ENCODE assay signal across 27 cellular contexts in the genomic region with DNA sequence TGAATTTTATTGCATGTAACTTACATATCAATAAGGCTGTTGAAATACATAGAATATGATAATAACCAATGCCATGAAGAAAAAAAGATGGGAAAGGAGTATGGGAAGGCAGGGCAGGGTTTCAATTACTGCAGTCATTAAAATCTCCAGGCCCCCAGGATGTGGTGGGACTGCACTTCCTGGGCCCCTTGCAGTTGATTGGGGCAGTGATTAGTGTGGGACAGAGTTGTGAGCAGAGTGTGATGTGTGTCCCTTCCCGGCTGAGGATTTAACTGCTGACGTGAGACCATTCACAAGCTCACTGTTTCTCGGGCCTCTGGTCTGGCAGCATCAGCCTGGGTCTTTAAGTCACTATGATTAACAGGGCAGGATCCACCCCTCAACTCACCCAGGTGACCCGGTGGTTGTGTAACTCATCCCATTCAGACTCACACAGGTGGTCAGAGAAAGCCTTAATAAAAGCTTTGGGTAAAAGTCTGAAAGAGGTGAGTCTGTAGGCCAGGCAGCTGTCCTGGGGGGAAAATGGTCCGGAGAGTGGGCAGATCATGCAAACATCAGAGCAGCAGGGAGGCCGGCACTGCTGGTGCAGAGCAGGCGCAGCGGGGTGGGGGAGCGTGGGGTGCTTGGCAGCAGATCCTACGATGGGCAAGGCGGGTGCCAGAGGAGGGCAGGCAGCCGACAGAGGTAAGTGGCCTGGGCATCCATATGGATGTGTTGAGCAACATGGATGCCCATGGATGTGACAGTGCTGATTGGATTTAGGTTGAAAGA.
"Had no signal": no experiment of that assay in that cellular context is flagged by ENCODE, and none has a peak within 500 bp of the region (broad histone marks: within the 10 kb centered on the region; RNA-seq: fewer than 3 reads in every experiment).

No MANE protein-coding gene starts in this region.

- H3K27me3 ChIP-seq: adrenal gland, ascending aorta, dorsolateral prefrontal cortex, gastrocnemius medialis, thyroid gland had no signal

- H3K27ac Mint-ChIP-seq: activated naive CD8-positive, alpha-beta T cell; activated T-cell treated with anti-CD3 and anti-CD28 coated beads, Interleukin-2, amount 50 U/mL, for 24 hours; activated T-helper 2 cell treated with anti-CD3 and anti-CD28 coated beads, Interferon-gamma antibody, Interleukin-2, Interleukin-4, amounts not matched to agents 10 μg/mL and 5 μg/mL and 100 μg/mL, durations not matched to agents 14 hours and 24 hours and 36 hours; memory B cell; nephron progenitor cell; stimulated activated memory B cell treated with anti-CD40 and anti-IgM and Interleukin-4, amounts not matched to agents 10 μg/mL and 1 μg/mL and 100 μg/mL, for 72 hours; T-cell; T-helper 2 cell treated with Interferon-gamma antibody and Interleukin-4, amounts not matched to agents 5 μg/mL and 100 μg/mL, for 36 hours had no signal

- H3K4me3 ChIP-seq: adrenal gland, ascending aorta, dorsolateral prefrontal cortex, esophagus squamous epithelium, gastrocnemius medialis, thyroid gland had no signal

- H3K4me1 ChIP-seq: adrenal gland, ascending aorta, esophagus squamous epithelium, gastrocnemius medialis, thyroid gland had no signal

- H3K9me3 Mint-ChIP-seq: activated T-cell treated with anti-CD3 and anti-CD28 coated beads, Interleukin-2, amount 50 U/mL, for 24 hours; activated T-helper 2 cell treated with anti-CD3 and anti-CD28 coated beads, Interferon-gamma antibody, Interleukin-2, Interleukin-4, amounts not matched to agents 10 μg/mL and 5 μg/mL and 100 μg/mL, durations not matched to agents 14 hours and 24 hours and 36 hours; memory B cell; nephron progenitor cell; stimulated activated memory B cell treated with anti-CD40 and anti-IgM and Interleukin-4, amounts not matched to agents 10 μg/mL and 1 μg/mL and 100 μg/mL, for 72 hours; T-cell; T-helper 2 cell treated with Interferon-gamma antibody and Interleukin-4, amounts not matched to agents 5 μg/mL and 100 μg/mL, for 36 hours had no signal

- H3K27me3 Mint-ChIP-seq: stimulated activated memory B cell treated with anti-CD40 and anti-IgM and Interleukin-4, amounts not matched to agents 10 μg/mL and 1 μg/mL and 100 μg/mL, for 72 hours had no signal

- H3K9me3 ChIP-seq: adrenal gland, ascending aorta, esophagus squamous epithelium, gastrocnemius medialis, thyroid gland had no signal

- H3K36me3 ChIP-seq: adrenal gland, ascending aorta, esophagus squamous epithelium, gastrocnemius medialis, thyroid gland had no signal

- H3K36me3 Mint-ChIP-seq: activated naive CD8-positive, alpha-beta T cell; memory B cell; stimulated activated memory B cell treated with anti-CD40 and anti-IgM and Interleukin-4, amounts not matched to agents 10 μg/mL and 1 μg/mL and 100 μg/mL, for 72 hours; T-cell had no signal

- FAIRE-seq: colon, small intestine had no signal

- ATAC-seq: activated CD4-positive, CD25-positive, alpha-beta regulatory T cell treated with anti-CD3 and anti-CD28 coated beads, Interleukin-2, amount 50 U/mL, for 24 hours; gastrocnemius medialis; left ventricle myocardium superior; T-cell had no signal

- DNase-seq: activated CD4-positive, alpha-beta T cell treated with anti-CD3 and anti-CD28 coated beads, Interleukin-2, amount 50 U/mL, for 1 hour; activated CD8-positive, alpha-beta memory T cell treated with anti-CD3 and anti-CD28 coated beads for 24 hours; activated CD8-positive, alpha-beta memory T cell treated with anti-CD3 and anti-CD28 coated beads, Interleukin-2, amount 50 U/mL, for 4 hours; activated naive CD4-positive, alpha-beta T cell; activated T-cell treated with anti-CD3 and anti-CD28 coated beads, Interleukin-2, amount 50 U/mL, for 24 hours; central memory CD4-positive, alpha-beta T cell; dorsolateral prefrontal cortex; esophagus squamous epithelium; gastrocnemius medialis; hippocampal formation; left ventricle myocardium superior; nephron progenitor cell; nucleus accumbens; small intestine; stimulated activated CD4-positive, alpha-beta T cell treated with anti-CD3 and anti-CD28 coated beads, Interleukin-2, amount 100 ng/mL, for 24 hours; T-cell; thyroid gland had no signal

- H3K4me3 Mint-ChIP-seq: activated naive CD8-positive, alpha-beta T cell; activated T-cell treated with anti-CD3 and anti-CD28 coated beads, Interleukin-2, amount 50 U/mL, for 24 hours; memory B cell; nephron progenitor cell; stimulated activated memory B cell treated with anti-CD40 and anti-IgM and Interleukin-4, amounts not matched to agents 10 μg/mL and 1 μg/mL and 100 μg/mL, for 72 hours; T-cell; T-helper 2 cell treated with Interferon-gamma antibody and Interleukin-4, amounts not matched to agents 5 μg/mL and 100 μg/mL, for 36 hours had no signal

- H3K4me1 Mint-ChIP-seq: nephron progenitor cell had no signal

- H3K27ac ChIP-seq: adrenal gland, ascending aorta, esophagus squamous epithelium, gastrocnemius medialis, thyroid gland, VCaP had no signal
